Comparison of ENCODE assay signal across 1 cellular context in the genomic region with DNA sequence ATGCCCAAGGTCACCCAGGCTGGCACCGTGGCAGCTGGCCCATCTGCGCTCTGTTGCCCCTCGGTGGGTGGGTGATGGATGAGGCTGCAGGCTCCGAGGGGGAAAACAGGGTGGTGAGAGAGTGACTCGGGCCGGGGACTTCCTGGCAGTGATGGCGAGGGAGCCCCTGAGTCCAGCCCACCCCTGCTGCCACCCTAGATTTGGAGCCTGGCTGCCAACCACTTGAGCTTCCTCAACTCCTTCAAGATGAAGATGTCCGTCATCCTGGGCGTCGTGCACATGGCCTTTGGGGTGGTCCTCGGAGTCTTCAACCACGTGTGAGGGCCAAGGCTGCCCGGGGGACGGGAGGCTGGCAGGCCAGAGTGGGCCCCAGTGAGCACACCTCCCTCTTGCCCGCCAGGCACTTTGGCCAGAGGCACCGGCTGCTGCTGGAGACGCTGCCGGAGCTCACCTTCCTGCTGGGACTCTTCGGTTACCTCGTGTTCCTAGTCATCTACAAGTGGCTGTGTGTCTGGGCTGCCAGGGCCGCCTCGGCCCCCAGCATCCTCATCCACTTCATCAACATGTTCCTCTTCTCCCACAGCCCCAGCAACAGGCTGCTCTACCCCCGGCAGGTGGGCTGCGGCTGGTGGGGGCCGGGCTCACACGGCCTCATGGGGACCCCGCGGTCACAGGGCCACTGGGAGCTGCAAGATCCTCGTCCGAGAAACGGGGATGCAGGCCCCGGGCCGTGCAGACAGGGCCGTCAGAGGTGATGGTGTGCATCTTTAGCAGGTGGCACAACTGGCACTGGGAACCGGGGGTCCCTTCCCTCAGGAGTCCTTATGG.
TF ChIP-seq lines count a peak whose summit lies in the region.

No MANE protein-coding gene starts in this region.

TF ChIP-seq in H1, 55 proteins besides CTCF, POLR2A, EP300 and RAD21:
- TF ChIP-seq HDAC2 (IDR thresholded peaks at IDR 0.05; ENCODE audit: borderline replicate concordance in 1 of 2, low read depth in 2 of 2, low read length in 2 of 2) = no peak
- TF ChIP-seq SAP30 (IDR thresholded peaks at IDR 0.05; ENCODE audit: insufficient read depth, insufficient replicate concordance, low read length) = no peak
- no peak for TF ChIP-seq HDAC6 (IDR thresholded peaks at IDR 0.05; ENCODE audit: low read depth, low read length)
- no peak for TF ChIP-seq TAF7 (optimal IDR thresholded peaks at IDR 0.05; ENCODE audit: borderline replicate concordance, low read depth, low read length)
- TF ChIP-seq PHF8 (conservative IDR thresholded peaks at IDR 0.05; ENCODE audit: low read depth, low read length) = no peak
- TF ChIP-seq, protein P1, sequence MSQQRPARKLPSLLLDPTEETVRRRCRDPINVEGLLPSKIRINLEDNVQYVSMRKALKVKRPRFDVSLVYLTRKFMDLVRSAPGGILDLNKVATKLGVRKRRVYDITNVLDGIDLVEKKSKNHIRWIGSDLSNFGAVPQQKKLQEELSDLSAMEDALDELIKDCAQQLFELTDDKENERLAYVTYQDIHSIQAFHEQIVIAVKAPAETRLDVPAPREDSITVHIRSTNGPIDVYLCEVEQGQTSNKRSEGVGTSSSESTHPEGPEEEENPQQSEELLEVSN (IDR thresholded peaks at IDR 0.05) = no peak
- no peak for TF ChIP-seq CBX5 (IDR thresholded peaks at IDR 0.05; ENCODE audit: low read depth, low read length)
- TF ChIP-seq TAF1 (IDR thresholded peaks at IDR 0.05; ENCODE audit: low read depth, low read length) = no peak
- no peak for TF ChIP-seq SUZ12 (IDR thresholded peaks at IDR 0.05; ENCODE audit: low read length)
